In the genomic region with DNA sequence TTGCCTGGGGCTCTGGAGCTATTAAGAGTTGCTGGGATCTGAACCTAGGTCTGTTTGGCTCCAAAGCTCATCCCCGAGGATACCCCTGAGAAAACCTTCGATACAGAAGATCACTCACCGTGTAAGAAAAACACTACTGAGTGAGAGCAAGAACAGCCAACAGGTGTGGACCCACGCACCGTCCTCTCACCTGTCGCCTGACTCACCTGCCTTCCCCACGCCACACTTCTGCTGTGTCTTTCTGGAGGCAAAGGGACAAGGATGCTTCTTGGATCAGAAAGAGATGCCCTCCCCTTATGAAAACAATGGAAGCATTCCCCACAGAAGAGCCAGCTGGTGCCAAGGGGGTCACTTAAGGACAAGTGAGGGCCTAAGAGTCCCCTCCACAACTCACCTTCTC, we compare ENCODE assay signal across 24 cellular contexts. TPM values are rescaled to one million over a fixed set of nuclear protein-coding genes. Genes with fewer than 3 reads are reported as not detected.
DNase-seq lines count a peak whose midpoint lies in the region; ATAC-seq and TF ChIP-seq lines count a peak whose summit lies in the region.
"Had no signal": no experiment of that assay in that cellular context is flagged by ENCODE, and none has a peak within 500 bp of the region (broad histone marks: within the 10 kb centered on the region; RNA-seq: fewer than 3 reads in every experiment).

No MANE protein-coding gene starts in this region.

- no peak for ATAC-seq in HG03039 (IDR thresholded peaks at IDR 0.05; ENCODE audit: unreplicated experiment)
- ATAC-seq: Right ventricle myocardium inferior had no signal

- H3K23ac ChIP-seq in trophoblast cell (ENCODE audit: low read length), result no peak overlapping the region

- no peaks in the 10 kb centered on the region for H3K27me3 Mint-ChIP-seq in neural crest cell (ENCODE audit: low read depth)
- H3K27me3 Mint-ChIP-seq in MCF 10A (ENCODE audit: insufficient read depth, unreplicated experiment), result no peaks in the 10 kb centered on the region

- H2AK5ac ChIP-seq in trophoblast cell (ENCODE audit: low read length), result no peak overlapping the region

- no peak overlapping the region for H2BK12ac ChIP-seq in trophoblast cell (ENCODE audit: low read length)

- H3K4ac ChIP-seq in trophoblast cell (ENCODE audit: low read depth, low read length), result no peak overlapping the region

- no peaks in the 10 kb centered on the region for H3K36me3 Mint-ChIP-seq in neural crest cell (ENCODE audit: low read depth)
- H3K36me3 Mint-ChIP-seq in MCF 10A (ENCODE audit: insufficient read depth, unreplicated experiment), result no peaks in the 10 kb centered on the region
- H3K36me3 Mint-ChIP-seq: CD4-positive, alpha-beta memory T cell had no signal

- H3K9me3 Mint-ChIP-seq in neural crest cell (no peaks in the 10 kb centered on the region), MCF 10A (ENCODE audit: unreplicated experiment) (no peaks in the 10 kb centered on the region)
- H3K9me3 Mint-ChIP-seq: CD4-positive, alpha-beta memory T cell had no signal

- no peak overlapping the region for H2AFZ ChIP-seq in trophoblast cell (ENCODE audit: insufficient read depth, low read length, poor library complexity)
- H2AFZ ChIP-seq: PC-9 had no signal

- no peak overlapping the region for H4K91ac ChIP-seq in trophoblast cell (ENCODE audit: low read depth, low read length)

- H3K18ac ChIP-seq in trophoblast cell (ENCODE audit: low read length), result no peak overlapping the region

- no peak overlapping the region for H3K4me2 ChIP-seq in trophoblast cell (ENCODE audit: low read length)
- H3K4me2 ChIP-seq: PC-9 had no signal

- no peaks in the 10 kb centered on the region for H3K9me3 ChIP-seq in WERI-Rb-1 (ENCODE audit: severe bottlenecking)
- no peaks in the 10 kb centered on the region for H3K9me3 ChIP-seq in trophoblast cell (ENCODE audit: insufficient read depth, low read depth, low read length)
- H3K9me3 ChIP-seq: SJSA1 had no signal

- H3K36me3 ChIP-seq in WERI-Rb-1 (no peaks in the 10 kb centered on the region), trophoblast cell (ENCODE audit: control insufficient read depth in 1 of 2, insufficient read depth in 2 of 2, low read length in 2 of 2) (no peaks in the 10 kb centered on the region)

- intact Hi-C loops in MCF 10A (cut with micrococcal nuclease), result no loop called here

- TF ChIP-seq CTCF in WERI-Rb-1 (IDR thresholded peaks at IDR 0.05; ENCODE audit: low read depth, low read length) (no peak), neural crest cell (conservative IDR thresholded peaks at IDR 0.05) (no peak), MCF 10A (IDR thresholded peaks at IDR 0.05; ENCODE audit: unreplicated experiment) (no peak)

- H3K9ac ChIP-seq in trophoblast cell (ENCODE audit: low read length), result no peak overlapping the region

- DNase-seq in NCI-H1417 (lab: John Stamatoyannopoulos, UW) (peak in 2 of 3 experiments; percentile 25 to 37), NCI-H1417 treated with DMSO at 0.1 percent for 48 hours (lab: John Stamatoyannopoulos, UW) (no peak), DMS79 treated with DMSO at 0.1 percent for 48 hours (lab: John Stamatoyannopoulos, UW) (peak; percentile 12), WERI-Rb-1 (no peak), neural crest cell (ENCODE audit: low read depth, low spot score) (no peak), MCF 10A (ENCODE audit: unreplicated experiment) (no peak), trophoblast cell (no peak)
- DNase-seq: 8988T; CD4-positive, alpha-beta memory T cell; COR-L47; GOT3; Karpas-422; NCI-H1092 treated with DMSO at 0.1 percent for 48 hours; NCI-H2029; NCI-H226; NCI-H524; NCI-H748 treated with DMSO at 0.1 percent for 48 hours; NK-92 treated with Interleukin-12 subunit alpha and Interleukin-12 subunit beta, amount 100 ng/mL, for 24 hours; PC-9; T-helper 2 cell had no signal

- no peaks in the 10 kb centered on the region for H3K79me2 ChIP-seq in trophoblast cell (ENCODE audit: control insufficient read depth, insufficient read depth, low read length, poor library complexity)

- H3K4me3 Mint-ChIP-seq in neural crest cell, result peak overlapping the region; percentile 34
- no peak overlapping the region for H3K4me3 Mint-ChIP-seq in MCF 10A (ENCODE audit: unreplicated experiment)
- H3K4me3 Mint-ChIP-seq: CD4-positive, alpha-beta memory T cell had no signal

- WGBS in trophoblast cell (ENCODE audit: extremely low coverage, insufficient coverage, insufficient read length), result no CpG with 5 or more reads among the region's 7 CpGs

- no peak overlapping the region for H2BK120ac ChIP-seq in trophoblast cell (ENCODE audit: insufficient read depth, low read length, poor library complexity)

- H3K79me1 ChIP-seq in trophoblast cell (ENCODE audit: low read length), result no peaks in the 10 kb centered on the region

- BruUV-seq in MCF 10A (replicated peaks; lab: Mats Ljungman, UMichigan), result no TSS peak

- H4K12ac ChIP-seq in trophoblast cell (ENCODE audit: low read depth, low read length), result no peak overlapping the region

- H3K4me1 Mint-ChIP-seq in neural crest cell, result peaks cover 75% of the 10 kb centered on the region
- no peaks in the 10 kb centered on the region for H3K4me1 Mint-ChIP-seq in MCF 10A (ENCODE audit: insufficient read depth, unreplicated experiment)
- H3K4me1 Mint-ChIP-seq: CD4-positive, alpha-beta memory T cell had no signal

- peak overlapping the region; percentile 95 for H3K27ac ChIP-seq in WERI-Rb-1
- H3K27ac ChIP-seq in trophoblast cell (ENCODE audit: low read depth, low read length), result no peak overlapping the region
- H3K27ac ChIP-seq: HL-60, PC-9 had no signal

- no peak overlapping the region for H2BK5ac ChIP-seq in trophoblast cell (ENCODE audit: low read depth, low read length, poor library complexity)

- no peak overlapping the region for H4K8ac ChIP-seq in trophoblast cell (ENCODE audit: low read depth, low read length)

- CTCF ChIA-PET in MCF 10A (lab: Yijun Ruan, JAX), result interaction anchor here (0.6 kb wide), 1 partner anchor 66 kb away, joined by 3 read pairs; no protein-coding TSS in a partner anchor

- peaks cover 18 to 23% of the 10 kb centered on the region in 2 experiments for H3K4me1 ChIP-seq in trophoblast cell (ENCODE audit: control insufficient read depth in 1 of 2, insufficient read depth in 2 of 2, low read length in 2 of 2)

- POLR2A ChIA-PET in MCF 10A (lab: Yijun Ruan, JAX), result interaction anchor here (0.9 kb wide), 1 partner anchor 26 kb away, joined by 3 read pairs; no protein-coding TSS in a partner anchor

- no peak overlapping the region for H3K14ac ChIP-seq in trophoblast cell (ENCODE audit: low read length)

- H3K27me3 ChIP-seq in WERI-Rb-1 (ENCODE audit: insufficient read depth, low read depth, severe bottlenecking) (no peaks in the 10 kb centered on the region), trophoblast cell (ENCODE audit: insufficient read depth, low read length) (no peaks in the 10 kb centered on the region)
- H3K27me3 ChIP-seq: SJSA1 had no signal

- H3K27ac Mint-ChIP-seq in neural crest cell (ENCODE audit: unreplicated experiment), result no peak overlapping the region
- no peak overlapping the region for H3K27ac Mint-ChIP-seq in MCF 10A (ENCODE audit: low read depth, unreplicated experiment)
- H3K27ac Mint-ChIP-seq: CD4-positive, alpha-beta memory T cell had no signal

- 0 out of 2 replicates have a peak overlapping the region, but pooled peaks have one; percentile 3 for H3K4me3 ChIP-seq in WERI-Rb-1 (ENCODE audit: low read depth, low read length)
- H3K4me3 ChIP-seq in trophoblast cell (ENCODE audit: low read depth, low read length), result no peak overlapping the region
- H3K4me3 ChIP-seq: PC-9, SJSA1 had no signal

RNA-seq across cellular contexts. Expression of a gene that starts 46.7 kb away (rescaled TPM):
- total RNA-seq in neural crest cell (8.1 and 9.5 TPM in 2 replicates), MCF 10A (2022) (0.22 and 0.47 TPM in 2 replicates)
- polyA plus RNA-seq in trophoblast cell (2013), result 0.03 and 0.04 TPM in 2 replicates
- total RNA-seq: CD4-positive, alpha-beta memory T cell had no signal
- polyA plus RNA-seq: CD4-positive, alpha-beta memory T cell had no signal

Comparison
In these comparisons a context has a peak if more than half of its experiments do, and no peak if none do; other contexts are left out.
1. DNase-seq: peak in NCI-H1417 (2 of 3) and DMS79 treated with DMSO at 0.1 percent for 48 hours (single experiment); none in NCI-H1417 treated with DMSO at 0.1 percent for 48 hours (single experiment), WERI-Rb-1 (single experiment), neural crest cell (single experiment), MCF 10A (single experiment) and trophoblast cell (0 of 2).